Comparison of ENCODE assay signal across 10 cellular contexts in genomic region chr11:67355023-67355793, GRCh38.
A peak's percentile ranks its signal among the peaks of the same experiment; 100 is the strongest.
DNase-seq lines count a peak whose midpoint lies in the region; ATAC-seq and TF ChIP-seq lines count a peak whose summit lies in the region.
"Had no signal": no experiment of that assay in that cellular context is flagged by ENCODE, and none has a peak within 500 bp of the region (broad histone marks: within the 10 kb centered on the region; RNA-seq: fewer than 3 reads in every experiment).

No MANE protein-coding gene starts in this region.

- peak; percentile 32 for DNase-seq in HuH-7.5 (ENCODE audit: low spot score)
- DNase-seq in caudate nucleus (lab: John Stamatoyannopoulos, UW), result peak in 1 of 61 donors; percentile 13
- DNase-seq in DMS53 (lab: John Stamatoyannopoulos, UW), result no peak
- no peak for DNase-seq in T-helper 9 cell
- DNase-seq in DMS 273 treated with DMSO at 0.1 percent for 48 hours (lab: John Stamatoyannopoulos, UW), result no peak
- DNase-seq: activated gamma-delta T cell treated with Interleukin-2 at 50 U/mL for 16 hours, NCI-H526 treated with DMSO at 0.1 percent for 48 hours had no signal

- H3K4me3 ChIP-seq in ACC112 (ENCODE audit: low read depth, low read length), result peak overlapping the region; percentile 26; the same call in 1 of the 2 replicates

- H3K27me3 ChIP-seq in ACC112 (ENCODE audit: insufficient read depth, low read length), result no peaks in the 10 kb centered on the region

- peaks cover 9% of the 10 kb centered on the region for H3K79me2 ChIP-seq in ACC112 (ENCODE audit: control insufficient read depth, insufficient read depth, low read length, unreplicated experiment)

- H3K27me3 Mint-ChIP-seq in nephron (ENCODE audit: low read depth), result peaks cover 4% of the 10 kb centered on the region

- TF ChIP-seq CTCF in nephron (IDR thresholded peaks at IDR 0.05; ENCODE audit: unreplicated experiment in 3 of 3), result no peak

- peak overlapping the region; percentile 54 to 88 (median 88) for H3K4me3 Mint-ChIP-seq in nephron

- peaks cover 50% of the 10 kb centered on the region for H3K4me1 Mint-ChIP-seq in nephron

- no peak overlapping the region for H2AFZ ChIP-seq in ACC112 (ENCODE audit: low read length, unreplicated experiment)

- H3K36me3 ChIP-seq in ACC112 (ENCODE audit: insufficient read depth, low read length), result no peaks in the 10 kb centered on the region

- H3K9me3 Mint-ChIP-seq in nephron, result no peaks in the 10 kb centered on the region

- H3K36me3 Mint-ChIP-seq in nephron (ENCODE audit: low read depth), result no peaks in the 10 kb centered on the region

- H3K27ac ChIP-seq in ACC112 (ENCODE audit: low read depth, low read length), result peak overlapping the region; percentile 96
- peak overlapping the region; percentile 99 for H3K27ac ChIP-seq in caudate nucleus (ENCODE audit: low read depth, low read length)

- no peak for ATAC-seq in HG02885 (IDR thresholded peaks at IDR 0.05; ENCODE audit: poor library complexity, unreplicated experiment)

- H3K4me1 ChIP-seq in ACC112 (ENCODE audit: control insufficient read depth, insufficient read depth, low read length, unreplicated experiment), result peaks cover 57% of the 10 kb centered on the region

- peak overlapping the region; percentile 97 to 98 (median 97) for H3K27ac Mint-ChIP-seq in nephron
